1 cellular context compared by ENCODE assay signal in genomic region chr6:7559196-7559595, GRCh38.
TF ChIP-seq lines count a peak whose summit lies in the region.

No MANE protein-coding gene starts in this region.

TF ChIP-seq in HepG2, 621 proteins besides CTCF, POLR2A, EP300 and RAD21:
- TF ChIP-seq, protein P1, sequence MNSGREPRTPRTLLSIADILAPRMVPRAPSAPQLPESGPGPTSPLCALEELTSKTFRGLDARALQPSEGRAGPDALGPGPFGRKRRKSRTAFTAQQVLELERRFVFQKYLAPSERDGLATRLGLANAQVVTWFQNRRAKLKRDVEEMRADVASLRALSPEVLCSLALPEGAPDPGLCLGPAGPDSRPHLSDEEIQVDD (CRISPR knock-in tag; IDR thresholded peaks at IDR 0.05; ENCODE audit: borderline replicate concordance) = no peak
- TF ChIP-seq ZNF687 (CRISPR knock-in tag; IDR thresholded peaks at IDR 0.05) = peak; percentile 38
- peak; percentile 24 for TF ChIP-seq XRCC5 (optimal IDR thresholded peaks at IDR 0.05; ENCODE audit: low read length)
- TF ChIP-seq ZFP36 (IDR thresholded peaks at IDR 0.05; ENCODE audit: borderline replicate concordance, low read depth, low read length, partially characterized antibody) = no peak
- TF ChIP-seq RBM22 (optimal IDR thresholded peaks at IDR 0.05; ENCODE audit: low read length) = peak; percentile 63
- no peak for TF ChIP-seq PCBP2 (optimal IDR thresholded peaks at IDR 0.05; ENCODE audit: low read depth, low read length, poor library complexity, severe bottlenecking)
- no peak for TF ChIP-seq BRCA1 (CRISPR knock-in tag; IDR thresholded peaks at IDR 0.05)
- no peak for TF ChIP-seq CENPBD1 (CRISPR knock-in tag; IDR thresholded peaks at IDR 0.05; ENCODE audit: borderline replicate concordance, low read depth)
- no peak for TF ChIP-seq RELA (CRISPR knock-in tag; IDR thresholded peaks at IDR 0.05)
- TF ChIP-seq ZSCAN12 (CRISPR knock-in tag; IDR thresholded peaks at IDR 0.05) = no peak
